ENCODE assay signal across 8 cellular contexts in the genomic region with DNA sequence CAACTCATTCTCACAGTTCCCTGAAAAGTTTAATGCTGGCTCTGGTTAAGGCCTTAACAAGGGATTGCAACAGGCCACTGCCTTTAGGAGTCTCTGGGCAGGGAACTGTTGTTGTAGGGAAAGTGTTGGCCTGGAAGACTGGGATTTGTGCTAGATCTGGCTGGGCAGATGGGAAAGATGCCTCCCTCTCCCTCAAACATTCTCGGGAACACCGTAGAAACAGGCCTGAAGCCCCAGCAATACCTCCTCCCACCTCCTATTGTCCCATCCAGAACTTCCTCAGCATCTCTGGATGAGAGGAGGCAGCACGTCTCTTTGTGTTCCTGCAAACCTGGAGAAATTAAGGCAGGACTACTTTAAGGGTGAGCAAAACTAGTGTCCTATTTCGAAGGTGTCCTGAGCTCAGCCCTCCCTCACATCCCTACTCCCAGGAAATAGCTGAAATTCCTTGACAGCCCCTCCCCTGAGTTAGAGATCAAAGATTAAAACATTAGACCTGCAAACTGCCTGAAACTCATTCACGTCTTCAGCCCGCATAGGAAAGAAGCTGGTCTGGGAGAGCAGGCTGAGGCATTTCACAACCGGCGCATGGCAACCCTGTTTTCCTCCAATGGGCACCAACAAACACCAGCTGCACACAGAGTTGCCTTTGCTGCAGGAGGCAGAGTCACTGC. TPM values are rescaled to one million over a fixed set of nuclear protein-coding genes. Genes with fewer than 3 reads are reported as not detected.
A peak's percentile ranks its signal among the peaks of the same experiment; 100 is the strongest.
DNase-seq lines count a peak whose midpoint lies in the region; ATAC-seq and TF ChIP-seq lines count a peak whose summit lies in the region.

No MANE protein-coding gene starts in this region.

- ATAC-seq in GM21515 (IDR thresholded peaks at IDR 0.05; ENCODE audit: unreplicated experiment) = no peak
- ATAC-seq in GM18870 (IDR thresholded peaks at IDR 0.05; ENCODE audit: unreplicated experiment) = no peak
- no peak for ATAC-seq in activated CD4-positive, alpha-beta T cell treated with anti-CD3 and anti-CD28 coated beads for 36 hours

- H3K27ac Mint-ChIP-seq in progenitor cell of endocrine pancreas = peak overlapping the region; percentile 91
- H3K27ac Mint-ChIP-seq in activated CD4-positive, alpha-beta T cell treated with anti-CD3 and anti-CD28 coated beads for 36 hours = no peak overlapping the region

- CTCF ChIA-PET in activated CD4-positive, alpha-beta T cell treated with anti-CD3 and anti-CD28 coated beads for 36 hours (lab: Charles Lee) = interaction anchor here (0.7 to 0.8 kb wide), 2 partner anchors 10 to 215 kb away, joined by 3 read pairs; no protein-coding TSS in a partner anchor

- H3K9me3 Mint-ChIP-seq in progenitor cell of endocrine pancreas (ENCODE audit: low read depth) = no peaks in the 10 kb centered on the region
- no peaks in the 10 kb centered on the region for H3K9me3 Mint-ChIP-seq in activated CD4-positive, alpha-beta T cell treated with anti-CD3 and anti-CD28 coated beads for 36 hours (ENCODE audit: low read depth)

- H3K27me3 ChIP-seq in Peyer's patch = no peaks in the 10 kb centered on the region

- TF ChIP-seq CTCF in GM12865 (IDR thresholded peaks at IDR 0.05; ENCODE audit: insufficient read depth, low read depth, low read length, missing control alignments) = no peak
- no peak for TF ChIP-seq CTCF in Peyer's patch (IDR thresholded peaks at IDR 0.05)
- TF ChIP-seq CTCF in fibroblast of the aortic adventitia (IDR thresholded peaks at IDR 0.05; ENCODE audit: insufficient read depth, low read length) = no peak
- no peak for TF ChIP-seq CTCF in progenitor cell of endocrine pancreas (IDR thresholded peaks at IDR 0.05; ENCODE audit: unreplicated experiment)

- H3K9me3 ChIP-seq in Peyer's patch = no peaks in the 10 kb centered on the region

- no peaks in the 10 kb centered on the region for H3K36me3 Mint-ChIP-seq in progenitor cell of endocrine pancreas (ENCODE audit: insufficient read depth)
- H3K36me3 Mint-ChIP-seq in activated CD4-positive, alpha-beta T cell treated with anti-CD3 and anti-CD28 coated beads for 36 hours (ENCODE audit: low read depth) = no peaks in the 10 kb centered on the region

- intact Hi-C loops in activated CD4-positive, alpha-beta T cell treated with anti-CD3 and anti-CD28 coated beads for 36 hours (cut with DNase I, micrococcal nuclease) = no loop called here

- no peaks in the 10 kb centered on the region for H3K36me3 ChIP-seq in Peyer's patch

- no peak overlapping the region for H3K4me3 ChIP-seq in GM12865 (ENCODE audit: low read depth, low read length)
- H3K4me3 ChIP-seq in Peyer's patch = no peak overlapping the region
- no peak overlapping the region for H3K4me3 ChIP-seq in fibroblast of the aortic adventitia (ENCODE audit: low read depth, low read length)

- H3K4me1 Mint-ChIP-seq in progenitor cell of endocrine pancreas (ENCODE audit: low read depth) = peaks cover 18% of the 10 kb centered on the region
- H3K4me1 Mint-ChIP-seq in activated CD4-positive, alpha-beta T cell treated with anti-CD3 and anti-CD28 coated beads for 36 hours = peaks cover 33% of the 10 kb centered on the region

- no peak for TF ChIP-seq POLR2A in Peyer's patch (IDR thresholded peaks at IDR 0.05)

- peaks cover 0 to 25% (median 7%) of the 10 kb centered on the region in 4 donors for H3K4me1 ChIP-seq in Peyer's patch

- peak overlapping the region; percentile 17 to 53 (median 32) for H3K27ac ChIP-seq in Peyer's patch

- H3K4me3 Mint-ChIP-seq in progenitor cell of endocrine pancreas (ENCODE audit: low read depth) = no peak overlapping the region
- no peak overlapping the region for H3K4me3 Mint-ChIP-seq in activated CD4-positive, alpha-beta T cell treated with anti-CD3 and anti-CD28 coated beads for 36 hours

- DNase-seq in GM12865 (ENCODE audit: low read depth) (peak; percentile 69), Peyer's patch (peak in 2 of 3 donors; percentile 32 to 66), fibroblast of the aortic adventitia (ENCODE audit: low read depth) (peak; percentile 60), progenitor cell of endocrine pancreas (ENCODE audit: low spot score, unreplicated experiment) (no peak), HuH-7 (ENCODE audit: low spot score) (no peak)
- DNase-seq in activated CD4-positive, alpha-beta T cell treated with anti-CD3 and anti-CD28 coated beads for 36 hours = no peak

- H3K27me3 Mint-ChIP-seq in progenitor cell of endocrine pancreas = no peaks in the 10 kb centered on the region
- H3K27me3 Mint-ChIP-seq in activated CD4-positive, alpha-beta T cell treated with anti-CD3 and anti-CD28 coated beads for 36 hours = no peaks in the 10 kb centered on the region

- POLR2A ChIA-PET in activated CD4-positive, alpha-beta T cell treated with anti-CD3 and anti-CD28 coated beads for 36 hours (lab: Charles Lee) = no interaction called here

RNA-seq across cellular contexts. Expression of a gene that starts 10.9 kb away (rescaled TPM):
- total RNA-seq in Peyer's patch (10 to 100 TPM in 3 of 4 donors, 1 to 10 TPM in 1; 3.5 to 19.0 (median 11.5) TPM), fibroblast of the aortic adventitia (ENCODE audit: low replicate concordance) (12.8 and 22.9 TPM in 2 replicates), progenitor cell of endocrine pancreas (15.0 and 16.8 TPM in 2 replicates)
- 10 to 100 TPM; 19.9 to 22.9 TPM for total RNA-seq in activated CD4-positive, alpha-beta T cell treated with anti-CD3 and anti-CD28 coated beads for 36 hours

Comparison
In these comparisons a context has a peak if more than half of its experiments do, and no peak if none do; other contexts are left out.
1. DNase-seq: peak in GM12865 (single experiment), Peyer's patch (2 of 3) and fibroblast of the aortic adventitia (single experiment); none in progenitor cell of endocrine pancreas (single experiment), HuH-7 (single experiment) and activated CD4-positive, alpha-beta T cell treated with anti-CD3 and anti-CD28 coated beads for 36 hours (single experiment).